ENCODE assay signal across 8 cellular contexts in the genomic region with DNA sequence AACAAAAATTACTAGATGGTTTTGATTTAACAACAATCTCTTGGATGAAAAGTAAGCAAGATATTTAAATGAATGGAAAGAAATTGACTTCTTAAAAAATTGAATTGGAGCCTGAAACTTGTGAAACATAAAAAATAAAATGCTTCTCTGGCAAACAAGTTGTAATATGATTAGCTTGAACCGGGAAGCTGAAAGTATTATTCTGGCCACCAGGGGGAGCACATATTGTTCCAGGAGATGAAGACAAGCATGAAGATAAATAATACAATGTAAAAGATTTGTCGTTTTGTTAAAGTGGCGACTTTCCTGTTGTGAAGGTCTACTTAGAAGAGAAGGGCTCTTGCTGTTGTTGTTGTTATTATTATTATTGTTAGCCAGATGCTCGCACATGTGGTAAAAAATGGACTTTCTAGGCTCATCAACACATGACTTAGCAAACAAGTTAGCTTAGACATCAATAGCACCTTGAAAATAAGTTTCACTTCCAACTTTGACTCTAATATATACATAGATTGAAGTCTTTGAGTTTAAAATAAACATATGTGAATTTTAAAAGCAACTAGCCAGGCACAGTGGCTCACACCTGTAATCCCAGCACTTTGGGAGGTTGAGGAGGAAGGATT. TPM values are rescaled to one million over a fixed set of nuclear protein-coding genes. Genes with fewer than 3 reads are reported as not detected.
DNase-seq lines count a peak whose midpoint lies in the region; ATAC-seq lines count a peak whose summit lies in the region.

No MANE protein-coding gene starts in this region.

- no peak overlapping the region for H3K4me3 Mint-ChIP-seq in activated naive CD8-positive, alpha-beta T cell treated with anti-CD3 and anti-CD28 coated beads for 36 hours

- peak; percentile 2 for DNase-seq in NCI-H2107 treated with DMSO at 0.1 percent for 48 hours (lab: John Stamatoyannopoulos, UW; ENCODE audit: unreplicated experiment)
- DNase-seq in NCI-H2107 (lab: John Stamatoyannopoulos, UW): no peak
- DNase-seq in NCI-H446 (lab: John Stamatoyannopoulos, UW): peak; percentile 57 to 64
- DNase-seq in activated naive CD8-positive, alpha-beta T cell treated with anti-CD3 and anti-CD28 coated beads for 36 hours: peak; percentile 26
- peak; percentile 85 for DNase-seq in inferior parietal cortex (ENCODE audit: extremely low spot score)
- DNase-seq in stimulated activated CD4-positive, alpha-beta T cell treated with anti-CD3 and anti-CD28 coated beads, Interleukin-4, amount 100 ng/mL, for 48 hours (ENCODE audit: low read depth in 2 of 2): peak; percentile 33 to 34

- ATAC-seq in HG02759 (IDR thresholded peaks at IDR 0.05; ENCODE audit: unreplicated experiment) (peak; percentile 57), esophagus mucosa (no peak)

- H3K27me3 Mint-ChIP-seq in activated naive CD8-positive, alpha-beta T cell treated with anti-CD3 and anti-CD28 coated beads for 36 hours: peaks cover 42% of the 10 kb centered on the region

- H3K4me1 Mint-ChIP-seq in activated naive CD8-positive, alpha-beta T cell treated with anti-CD3 and anti-CD28 coated beads for 36 hours: no peaks in the 10 kb centered on the region

- H3K36me3 Mint-ChIP-seq in activated naive CD8-positive, alpha-beta T cell treated with anti-CD3 and anti-CD28 coated beads for 36 hours: no peaks in the 10 kb centered on the region

- H3K9me3 Mint-ChIP-seq in activated naive CD8-positive, alpha-beta T cell treated with anti-CD3 and anti-CD28 coated beads for 36 hours: no peaks in the 10 kb centered on the region

- no peak overlapping the region for H3K27ac Mint-ChIP-seq in activated naive CD8-positive, alpha-beta T cell treated with anti-CD3 and anti-CD28 coated beads for 36 hours

RNA-seq across cellular contexts. Expression of a gene that starts 14.2 kb away (rescaled TPM):
- not detected for total RNA-seq in activated naive CD8-positive, alpha-beta T cell treated with anti-CD3 and anti-CD28 coated beads for 36 hours
- total RNA-seq in esophagus mucosa: not detected
